8 cellular contexts compared by ENCODE assay signal in the genomic region with DNA sequence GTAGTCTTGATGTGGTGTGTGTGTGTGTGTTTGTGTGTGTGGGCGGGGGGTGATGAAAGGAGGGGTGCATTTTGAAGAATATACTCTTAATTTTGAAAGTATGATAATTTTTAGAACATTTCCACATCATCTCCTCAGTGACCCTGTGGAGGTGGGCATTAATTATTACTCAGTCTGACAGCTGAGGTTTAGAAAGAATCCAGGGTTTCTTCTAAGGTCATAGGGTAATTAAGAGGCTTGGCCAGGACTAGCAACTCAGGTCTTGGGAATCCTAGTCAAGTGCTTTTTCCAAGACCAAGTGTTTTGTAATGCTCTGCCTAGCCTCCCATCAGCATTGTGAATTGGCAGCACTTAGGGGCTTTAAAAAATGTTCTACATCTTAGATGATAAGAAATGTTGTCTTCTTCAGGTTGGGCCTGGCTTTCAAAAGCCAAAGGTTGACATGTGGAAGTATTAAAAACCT.
A peak's percentile ranks its signal among the peaks of the same experiment; 100 is the strongest.
DNase-seq lines count a peak whose midpoint lies in the region; ATAC-seq and TF ChIP-seq lines count a peak whose summit lies in the region.

No MANE protein-coding gene starts in this region.

- H4K8ac ChIP-seq in mesenchymal stem cell (ENCODE audit: low read length): no peak overlapping the region

- no peak overlapping the region for H4K91ac ChIP-seq in mesenchymal stem cell (ENCODE audit: low read length)

- H2BK12ac ChIP-seq in mesenchymal stem cell (ENCODE audit: low read length in 2 of 2): peak overlapping the region in 1 of 2 experiments; percentile 22

- H3K4ac ChIP-seq in mesenchymal stem cell (ENCODE audit: low read depth in 1 of 2, low read length in 2 of 2): no peak overlapping the region

- H3K4me1 Mint-ChIP-seq in HFFc6 (ENCODE audit: low read depth): peaks cover 65% of the 10 kb centered on the region

- TF ChIP-seq CTCF in 22Rv1 (IDR thresholded peaks at IDR 0.05) (no peak), HFFc6 (IDR thresholded peaks at IDR 0.05) (no peak), body of pancreas (IDR thresholded peaks at IDR 0.05) (no peak)

- H2BK15ac ChIP-seq in mesenchymal stem cell (ENCODE audit: low read depth, poor library complexity, severe bottlenecking): no peak overlapping the region

- no peaks in the 10 kb centered on the region for H3K36me3 ChIP-seq in body of pancreas (replicated peaks in 1 of 2; ENCODE audit: insufficient read depth in 1 of 2, low read depth in 2 of 2)
- H3K36me3 ChIP-seq in mesenchymal stem cell (ENCODE audit: control insufficient read depth in 1 of 2, insufficient read depth in 2 of 2, low read depth in 1 of 2, low read length in 2 of 2): peaks cover 0 to 6% of the 10 kb centered on the region in 2 experiments

- no peak overlapping the region for H3K14ac ChIP-seq in mesenchymal stem cell (ENCODE audit: low read length in 2 of 2)

- H3K4me1 ChIP-seq in body of pancreas: peaks cover 31% of the 10 kb centered on the region
- peaks cover 13% of the 10 kb centered on the region for H3K4me1 ChIP-seq in mesenchymal stem cell (ENCODE audit: control insufficient read depth, insufficient read depth, low read depth, low read length)

- H3K27me3 ChIP-seq in body of pancreas: no peaks in the 10 kb centered on the region
- H3K27me3 ChIP-seq in mesenchymal stem cell (ENCODE audit: control insufficient read depth in 1 of 2, insufficient read depth in 1 of 2, low read length in 2 of 2): no peaks in the 10 kb centered on the region

- peak overlapping the region; percentile 48 for H3K4me2 ChIP-seq in mesenchymal stem cell (ENCODE audit: low read length, poor library complexity, severe bottlenecking)

- peak; percentile 43 for DNase-seq in HFFc6
- peak in 1 of 4 donors; percentile 20 for DNase-seq in body of pancreas
- peak; percentile 95 for DNase-seq in mesenchymal stem cell
- no peak for DNase-seq in NCI-H1694 treated with DMSO at 0.1 percent for 48 hours (lab: John Stamatoyannopoulos, UW)

- H3K36me3 Mint-ChIP-seq in HFFc6 (ENCODE audit: low read depth): peaks cover 14% of the 10 kb centered on the region

- H3K9ac ChIP-seq in mesenchymal stem cell (ENCODE audit: low read length): peak overlapping the region; percentile 89

- no peak overlapping the region for H2BK5ac ChIP-seq in mesenchymal stem cell (ENCODE audit: low read depth, low read length, poor library complexity, severe bottlenecking)

- WGBS in body of pancreas, 2 donors: 77 to 86% methylated on average over 1 of the region's 1 CpG
- WGBS in mesenchymal stem cell: no CpG with 5 or more reads among the region's 1 CpG

- ATAC-seq in body of pancreas (no peak), GM21576 (IDR thresholded peaks at IDR 0.05; ENCODE audit: unreplicated experiment) (no peak), GM19023 (IDR thresholded peaks at IDR 0.05; ENCODE audit: unreplicated experiment) (no peak), GM21723 (IDR thresholded peaks at IDR 0.05; ENCODE audit: unreplicated experiment) (no peak)

- TF ChIP-seq POLR2A in body of pancreas (IDR thresholded peaks at IDR 0.05): no peak

- intact Hi-C loops in body of pancreas (cut with DNase I): no loop called here

- H3K18ac ChIP-seq in mesenchymal stem cell (ENCODE audit: low read depth in 1 of 2, low read length in 2 of 2): no peak overlapping the region

- 0 out of 2 replicates have a peak overlapping the region, but pooled peaks have one; percentile 37 for H3K27ac Mint-ChIP-seq in HFFc6

- peak overlapping the region; percentile 79 for H2AK5ac ChIP-seq in mesenchymal stem cell (ENCODE audit: low read length, severe bottlenecking)

- H3K9me3 ChIP-seq in body of pancreas (no peaks in the 10 kb centered on the region), mesenchymal stem cell (ENCODE audit: control insufficient read depth, low read length) (no peaks in the 10 kb centered on the region)

- H2AFZ ChIP-seq in mesenchymal stem cell (ENCODE audit: low read depth, low read length): no peak overlapping the region

- no peak overlapping the region for H3K4me3 ChIP-seq in body of pancreas
- peak overlapping the region in 1 of 2 experiments; percentile 76 for H3K4me3 ChIP-seq in mesenchymal stem cell (ENCODE audit: insufficient read depth in 1 of 2, low read depth in 1 of 2, low read length in 2 of 2)

- H3K27ac ChIP-seq in 22Rv1: peak overlapping the region; percentile 80; the same call in 1 of the 2 replicates
- H3K27ac ChIP-seq in body of pancreas: peak overlapping the region in 3 of 4 donors; percentile 97 to 98 (median 97)
- peak overlapping the region; percentile 74 for H3K27ac ChIP-seq in mesenchymal stem cell (ENCODE audit: low read length, poor library complexity, severe bottlenecking)

- H2BK120ac ChIP-seq in mesenchymal stem cell (ENCODE audit: low read depth, low read length): no peak overlapping the region

- no peak overlapping the region for H3K23ac ChIP-seq in mesenchymal stem cell (ENCODE audit: low read length in 2 of 2)

- H3K27me3 Mint-ChIP-seq in HFFc6 (ENCODE audit: insufficient read depth): peaks cover 5% of the 10 kb centered on the region

- H3K79me1 ChIP-seq in mesenchymal stem cell (replicated peaks; ENCODE audit: low read length, poor library complexity, severe bottlenecking): peaks cover 12% of the 10 kb centered on the region

- no peak overlapping the region for H3K4me3 Mint-ChIP-seq in HFFc6

- no peaks in the 10 kb centered on the region for H3K9me3 Mint-ChIP-seq in HFFc6
